In the genomic region with DNA sequence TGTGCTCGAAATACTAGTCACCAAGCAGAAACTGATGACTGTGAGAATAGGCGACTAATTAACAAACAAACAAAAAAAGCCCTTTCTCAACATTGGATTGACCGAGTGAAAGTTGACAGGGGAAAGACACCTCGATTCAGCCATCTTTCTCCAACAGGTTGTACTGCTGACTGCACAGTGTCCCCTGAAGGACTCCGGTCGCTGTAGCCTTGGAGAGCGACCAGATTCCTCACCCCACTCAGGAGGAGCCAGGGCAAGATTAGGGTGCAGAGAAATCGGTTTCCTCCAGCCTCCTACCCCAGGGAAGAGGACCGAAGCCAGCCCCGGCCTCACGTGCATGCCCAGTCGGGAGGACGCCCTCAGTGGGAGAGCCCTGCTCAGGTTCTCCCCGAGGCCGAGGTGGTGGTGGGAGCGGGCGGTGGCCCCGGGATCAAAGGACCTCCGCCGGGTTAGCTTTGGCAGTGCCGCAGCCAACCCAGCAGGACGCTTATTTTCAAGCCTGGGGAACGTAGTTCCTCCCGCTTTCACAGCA, we compare ENCODE assay signal across 8 cellular contexts. TPM values are rescaled to one million over a fixed set of nuclear protein-coding genes. Genes with fewer than 3 reads are reported as not detected.
DNase-seq lines count a peak whose midpoint lies in the region; ATAC-seq and TF ChIP-seq lines count a peak whose summit lies in the region.

No MANE protein-coding gene starts in this region.

- CTCF ChIA-PET in activated CD8-positive, alpha-beta T cell treated with anti-CD3 and anti-CD28 coated beads for 36 hours (lab: Charles Lee) = interaction anchor here (0.6 kb wide), 1 partner anchor 831 kb away, joined by 3 read pairs; no protein-coding TSS in a partner anchor

- DNase-seq in NCI-H146 (lab: John Stamatoyannopoulos, UW) (peak; percentile 43), NCI-H146 treated with DMSO at 0.1 percent for 48 hours (lab: John Stamatoyannopoulos, UW; ENCODE audit: unreplicated experiment) (no peak), HFFc6 (peak; percentile 21), MM.1S (no peak), fibroblast of gingiva (ENCODE audit: low read depth) (peak; percentile 1), natural killer cell (no peak), tibial nerve (ENCODE audit: low spot score in 2 of 2) (peak in 1 of 2 donors; percentile 13)
- DNase-seq in activated CD8-positive, alpha-beta T cell treated with anti-CD3 and anti-CD28 coated beads for 36 hours = peak; percentile 46

- H3K79me2 ChIP-seq in MM.1S (ENCODE audit: low read length) = peaks cover 41% of the 10 kb centered on the region

- H3K27me3 ChIP-seq in MM.1S (replicated peaks; ENCODE audit: insufficient read depth, low read length) = no peaks in the 10 kb centered on the region
- no peaks in the 10 kb centered on the region for H3K27me3 ChIP-seq in tibial nerve

- H3K36me3 Mint-ChIP-seq in HFFc6 (ENCODE audit: low read depth) = peaks cover 14% of the 10 kb centered on the region
- peaks cover 12% of the 10 kb centered on the region for H3K36me3 Mint-ChIP-seq in activated CD8-positive, alpha-beta T cell treated with anti-CD3 and anti-CD28 coated beads for 36 hours (ENCODE audit: low read depth)
- no peaks in the 10 kb centered on the region for H3K36me3 Mint-ChIP-seq in natural killer cell

- H3K9me2 ChIP-seq in MM.1S (replicated peaks; ENCODE audit: insufficient read depth, low read length) = no peaks in the 10 kb centered on the region

- H3K4me1 ChIP-seq in MM.1S (ENCODE audit: low read length) (peaks cover 13% of the 10 kb centered on the region), tibial nerve (peaks cover 0 to 35% (median 16%) of the 10 kb centered on the region in 4 donors)

- 1 to 2% methylated on average over 19 to 23 of the region's 24 CpGs for WGBS in tibial nerve, 2 donors

- peak overlapping the region; percentile 85 for H3K4me2 ChIP-seq in MM.1S (ENCODE audit: low read depth, low read length)

- H2AFZ ChIP-seq in MM.1S (ENCODE audit: low read length) = peak overlapping the region; percentile 76

- POLR2A ChIA-PET in activated CD8-positive, alpha-beta T cell treated with anti-CD3 and anti-CD28 coated beads for 36 hours (lab: Charles Lee) = interaction anchor here (1.4 to 2.3 kb wide), 2 partner anchors 208 to 736 kb away, joined by 4 to 8 read pairs; partner anchors contain the start of gene METAP1

- intact Hi-C loops in activated CD8-positive, alpha-beta T cell treated with anti-CD3 and anti-CD28 coated beads for 36 hours (cut with micrococcal nuclease) = loop anchor here (10.0 kb wide), 1 partner anchor 395 kb away; the partner anchor contains the start of gene TSPAN5
- intact Hi-C loops in natural killer cell (cut with micrococcal nuclease) = loop anchor here (1.0 to 5.0 kb wide), 2 partner anchors 398 to 737 kb away; partner anchors contain the start of genes METAP1 and TSPAN5

- TF ChIP-seq CTCF in HFFc6 (IDR thresholded peaks at IDR 0.05) (no peak), MM.1S (IDR thresholded peaks at IDR 0.05; ENCODE audit: low read length) (no peak), natural killer cell (IDR thresholded peaks at IDR 0.05) (no peak), tibial nerve (IDR thresholded peaks at IDR 0.05) (no peak)
- no peak for TF ChIP-seq CTCF in activated CD8-positive, alpha-beta T cell treated with anti-CD3 and anti-CD28 coated beads for 36 hours (IDR thresholded peaks at IDR 0.05)

- H3K4me1 Mint-ChIP-seq in HFFc6 (ENCODE audit: low read depth) (peaks cover 46% of the 10 kb centered on the region), natural killer cell (peaks cover 36 to 40% of the 10 kb centered on the region in 2 donors)
- peaks cover 30% of the 10 kb centered on the region for H3K4me1 Mint-ChIP-seq in activated CD8-positive, alpha-beta T cell treated with anti-CD3 and anti-CD28 coated beads for 36 hours (ENCODE audit: low read depth)

- no peaks in the 10 kb centered on the region for H3K9me3 Mint-ChIP-seq in HFFc6
- no peaks in the 10 kb centered on the region for H3K9me3 Mint-ChIP-seq in activated CD8-positive, alpha-beta T cell treated with anti-CD3 and anti-CD28 coated beads for 36 hours
- no peaks in the 10 kb centered on the region for H3K9me3 Mint-ChIP-seq in natural killer cell

- peak overlapping the region; percentile 84; the same call in 1 of the 2 replicates for H3K27ac ChIP-seq in MM.1S (ENCODE audit: low read length)
- H3K27ac ChIP-seq in tibial nerve = peak overlapping the region; percentile 90 to 96 (median 92)

- peak; percentile 7 for ATAC-seq in activated CD8-positive, alpha-beta T cell treated with anti-CD3 and anti-CD28 coated beads for 36 hours
- ATAC-seq in natural killer cell = peak in 1 of 3 donors; percentile 3

- TF ChIP-seq EP300 in tibial nerve (IDR thresholded peaks at IDR 0.05) = no peak

- H3K9ac ChIP-seq in MM.1S (ENCODE audit: low read length) = peak overlapping the region; percentile 89

- H3K4me3 Mint-ChIP-seq in HFFc6 (peak overlapping the region; percentile 93), natural killer cell (peak overlapping the region; percentile 91)
- H3K4me3 Mint-ChIP-seq in activated CD8-positive, alpha-beta T cell treated with anti-CD3 and anti-CD28 coated beads for 36 hours = peak overlapping the region; percentile 85

- TF ChIP-seq POLR2A in tibial nerve (IDR thresholded peaks at IDR 0.05) = no peak

- no peaks in the 10 kb centered on the region for H3K36me3 ChIP-seq in MM.1S (replicated peaks; ENCODE audit: insufficient read depth, low read length)
- no peaks in the 10 kb centered on the region for H3K36me3 ChIP-seq in tibial nerve

- peaks cover 15% of the 10 kb centered on the region; the same call in 1 of the 2 replicates for H3F3A ChIP-seq in MM.1S (ENCODE audit: insufficient read depth, low read length)

- H3K4me3 ChIP-seq in MM.1S (ENCODE audit: low read length) = peak overlapping the region; percentile 95
- H3K4me3 ChIP-seq in tibial nerve = peak overlapping the region; percentile 74 to 91 (median 80)

- no peaks in the 10 kb centered on the region for H3K9me3 ChIP-seq in MM.1S (replicated peaks; ENCODE audit: insufficient read depth, low read length)
- no peaks in the 10 kb centered on the region for H3K9me3 ChIP-seq in tibial nerve

- no peaks in the 10 kb centered on the region; the same call in 1 of the 2 replicates for H3K27me3 Mint-ChIP-seq in HFFc6 (ENCODE audit: insufficient read depth)
- no peaks in the 10 kb centered on the region for H3K27me3 Mint-ChIP-seq in activated CD8-positive, alpha-beta T cell treated with anti-CD3 and anti-CD28 coated beads for 36 hours
- peaks cover 0 to 4% of the 10 kb centered on the region in 2 donors for H3K27me3 Mint-ChIP-seq in natural killer cell (ENCODE audit: low read depth in 2 of 2)

- H4K20me1 ChIP-seq in MM.1S (ENCODE audit: insufficient read depth, low read length) = no peaks in the 10 kb centered on the region

- H3K27ac Mint-ChIP-seq in HFFc6 = peak overlapping the region; percentile 97
- peak overlapping the region; percentile 96 for H3K27ac Mint-ChIP-seq in activated CD8-positive, alpha-beta T cell treated with anti-CD3 and anti-CD28 coated beads for 36 hours
- H3K27ac Mint-ChIP-seq in natural killer cell = peak overlapping the region; percentile 70 to 93

RNA-seq across cellular contexts. Expression of gene RAP1GDS1, which starts 1.1 kb away (rescaled TPM):
- 10 to 100 TPM; 66.8 to 78.7 (median 73.0) TPM for total RNA-seq in HFFc6 (2021; fragmentation: NEBNext Ultra II Directional; extraction: Animal tissue kit (Norgen Biotek cat#: 25700))
- total RNA-seq in activated CD8-positive, alpha-beta T cell treated with anti-CD3 and anti-CD28 coated beads for 36 hours = 10 to 100 TPM; 49.8 to 52.1 TPM
- 10 to 100 TPM; 58.5 to 60.0 (median 59.7) TPM for total RNA-seq in natural killer cell
- 10 to 100 TPM; 40.5 to 61.4 (median 54.1) TPM for total RNA-seq in tibial nerve

Comparison
In these comparisons a context has a peak if more than half of its experiments do, and no peak if none do; other contexts are left out.
1. DNase-seq: peak in NCI-H146 (single experiment), HFFc6 (single experiment), activated CD8-positive, alpha-beta T cell treated with anti-CD3 and anti-CD28 coated beads for 36 hours (single experiment) and fibroblast of gingiva (single experiment); none in NCI-H146 treated with DMSO at 0.1 percent for 48 hours (single experiment), MM.1S (single experiment) and natural killer cell (single experiment).
2. Peak in every context shown above with its lines, with median percentiles within 50 percentile points of each other: H3K27ac Mint-ChIP-seq and H3K4me3 Mint-ChIP-seq.